1 cellular context compared by ENCODE assay signal in genomic region chr1:15900662-15901279, GRCh38.
TF ChIP-seq lines count a peak whose summit lies in the region.

No MANE protein-coding gene starts in this region.

TF ChIP-seq in WTC11, 78 proteins besides CTCF, POLR2A, EP300 and RAD21 (continued from another document):
- TF ChIP-seq ARID4B (CRISPR knock-in tag; IDR thresholded peaks at IDR 0.05; ENCODE audit: borderline replicate concordance) (no peak), TEAD4 (CRISPR knock-in tag; IDR thresholded peaks at IDR 0.05) (no peak), ATF1 (CRISPR knock-in tag; IDR thresholded peaks at IDR 0.05) (no peak), FOXP4 (CRISPR knock-in tag; IDR thresholded peaks at IDR 0.05) (no peak), SOX15 (CRISPR knock-in tag; IDR thresholded peaks at IDR 0.05) (no peak), ZNF138 (CRISPR knock-in tag; conservative IDR thresholded peaks at IDR 0.05) (no peak), ZNF121 (CRISPR knock-in tag; IDR thresholded peaks at IDR 0.05) (no peak), PRDM15 (CRISPR knock-in tag; IDR thresholded peaks at IDR 0.05) (no peak), NR2C2 (CRISPR knock-in tag; IDR thresholded peaks at IDR 0.05) (no peak), CBFB (CRISPR knock-in tag; IDR thresholded peaks at IDR 0.05; ENCODE audit: low read depth) (no peak), GABPB1 (CRISPR knock-in tag; IDR thresholded peaks at IDR 0.05) (no peak), ATF6 (CRISPR knock-in tag; IDR thresholded peaks at IDR 0.05) (no peak)
- TF ChIP-seq, protein P1, sequence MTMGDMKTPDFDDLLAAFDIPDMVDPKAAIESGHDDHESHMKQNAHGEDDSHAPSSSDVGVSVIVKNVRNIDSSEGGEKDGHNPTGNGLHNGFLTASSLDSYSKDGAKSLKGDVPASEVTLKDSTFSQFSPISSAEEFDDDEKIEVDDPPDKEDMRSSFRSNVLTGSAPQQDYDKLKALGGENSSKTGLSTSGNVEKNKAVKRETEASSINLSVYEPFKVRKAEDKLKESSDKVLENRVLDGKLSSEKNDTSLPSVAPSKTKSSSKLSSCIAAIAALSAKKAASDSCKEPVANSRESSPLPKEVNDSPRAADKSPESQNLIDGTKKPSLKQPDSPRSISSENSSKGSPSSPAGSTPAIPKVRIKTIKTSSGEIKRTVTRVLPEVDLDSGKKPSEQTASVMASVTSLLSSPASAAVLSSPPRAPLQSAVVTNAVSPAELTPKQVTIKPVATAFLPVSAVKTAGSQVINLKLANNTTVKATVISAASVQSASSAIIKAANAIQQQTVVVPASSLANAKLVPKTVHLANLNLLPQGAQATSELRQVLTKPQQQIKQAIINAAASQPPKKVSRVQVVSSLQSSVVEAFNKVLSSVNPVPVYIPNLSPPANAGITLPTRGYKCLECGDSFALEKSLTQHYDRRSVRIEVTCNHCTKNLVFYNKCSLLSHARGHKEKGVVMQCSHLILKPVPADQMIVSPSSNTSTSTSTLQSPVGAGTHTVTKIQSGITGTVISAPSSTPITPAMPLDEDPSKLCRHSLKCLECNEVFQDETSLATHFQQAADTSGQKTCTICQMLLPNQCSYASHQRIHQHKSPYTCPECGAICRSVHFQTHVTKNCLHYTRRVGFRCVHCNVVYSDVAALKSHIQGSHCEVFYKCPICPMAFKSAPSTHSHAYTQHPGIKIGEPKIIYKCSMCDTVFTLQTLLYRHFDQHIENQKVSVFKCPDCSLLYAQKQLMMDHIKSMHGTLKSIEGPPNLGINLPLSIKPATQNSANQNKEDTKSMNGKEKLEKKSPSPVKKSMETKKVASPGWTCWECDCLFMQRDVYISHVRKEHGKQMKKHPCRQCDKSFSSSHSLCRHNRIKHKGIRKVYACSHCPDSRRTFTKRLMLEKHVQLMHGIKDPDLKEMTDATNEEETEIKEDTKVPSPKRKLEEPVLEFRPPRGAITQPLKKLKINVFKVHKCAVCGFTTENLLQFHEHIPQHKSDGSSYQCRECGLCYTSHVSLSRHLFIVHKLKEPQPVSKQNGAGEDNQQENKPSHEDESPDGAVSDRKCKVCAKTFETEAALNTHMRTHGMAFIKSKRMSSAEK (CRISPR knock-in tag; IDR thresholded peaks at IDR 0.05; ENCODE audit: borderline replicate concordance) = no peak
